In genomic region chr3:141230293-141230692, GRCh38 we compare ENCODE assay signal across 11 cellular contexts. TPM values are rescaled to one million over a fixed set of nuclear protein-coding genes. Genes with fewer than 3 reads are reported as not detected.
DNase-seq lines count a peak whose midpoint lies in the region; ATAC-seq, FAIRE-seq and TF ChIP-seq lines count a peak whose summit lies in the region.
"Had no signal": no experiment of that assay in that cellular context is flagged by ENCODE, and none has a peak within 500 bp of the region (broad histone marks: within the 10 kb centered on the region; RNA-seq: fewer than 3 reads in every experiment).

No MANE protein-coding gene starts in this region.

- WGBS in pancreas, 2 donors: 96 to 99% methylated on average over 11 of the region's 11 CpGs

- TF ChIP-seq CTCF in nephron (IDR thresholded peaks at IDR 0.05; ENCODE audit: unreplicated experiment in 3 of 3) (no peak), ascending aorta (IDR thresholded peaks at IDR 0.05) (no peak), pancreas (IDR thresholded peaks at IDR 0.05) (no peak)

- H3K27ac ChIP-seq in ascending aorta (no peak overlapping the region), pancreas (no peak overlapping the region)

- H3K4me1 ChIP-seq in ascending aorta (peaks cover 0 to 11% of the 10 kb centered on the region in 2 donors), pancreas (peaks cover 0 to 9% (median 4%) of the 10 kb centered on the region in 3 donors)

- peaks cover 11% of the 10 kb centered on the region for H3K36me3 Mint-ChIP-seq in T-helper 1 cell treated with Interleukin-12 subunit alpha and Interleukin-12 subunit beta and Interleukin-4 antibody, amounts not matched to agents 30 μg/mL and 1 μg/mL, for 36 hours (ENCODE audit: low read depth)
- H3K36me3 Mint-ChIP-seq in IgD-negative memory B cell (no peaks in the 10 kb centered on the region), nephron (ENCODE audit: low read depth) (peaks cover 6% of the 10 kb centered on the region)
- peaks cover 7% of the 10 kb centered on the region for H3K36me3 Mint-ChIP-seq in activated naive CD8-positive, alpha-beta T cell treated with anti-CD3 and anti-CD28 coated beads, Interleukin-2, amount 10 ng/mL, durations not matched to agents 7 days and 5 days

- no peak for FAIRE-seq in pancreas (lab: Jason Lieb, UNC)

- intact Hi-C loops in ascending aorta (cut with DNase I) (loop anchor here (2.0 to 5.0 kb wide), 4 partner anchors 73 to 332 kb away; partner anchors contain the start of genes RASA2 and SLC25A36), pancreas (cut with DNase I) (no loop called here)

- H3K27ac Mint-ChIP-seq in T-helper 1 cell treated with Interleukin-12 subunit alpha and Interleukin-12 subunit beta and Interleukin-4 antibody, amounts not matched to agents 30 μg/mL and 1 μg/mL, for 36 hours: peak overlapping the region; percentile 98
- H3K27ac Mint-ChIP-seq in IgD-negative memory B cell (peak overlapping the region in 2 of 3 donors; percentile 47 to 78), nephron (peak overlapping the region; percentile 88 to 96 (median 89))
- H3K27ac Mint-ChIP-seq in activated naive CD8-positive, alpha-beta T cell treated with anti-CD3 and anti-CD28 coated beads, Interleukin-2, amount 10 ng/mL, durations not matched to agents 7 days and 5 days: peak overlapping the region; percentile 99

- peaks cover 6% of the 10 kb centered on the region for H3K9me3 Mint-ChIP-seq in T-helper 1 cell treated with Interleukin-12 subunit alpha and Interleukin-12 subunit beta and Interleukin-4 antibody, amounts not matched to agents 30 μg/mL and 1 μg/mL, for 36 hours
- peaks cover 0 to 2% (median 0%) of the 10 kb centered on the region in 3 donors for H3K9me3 Mint-ChIP-seq in IgD-negative memory B cell
- H3K9me3 Mint-ChIP-seq in activated naive CD8-positive, alpha-beta T cell treated with anti-CD3 and anti-CD28 coated beads, Interleukin-2, amount 10 ng/mL, durations not matched to agents 7 days and 5 days: no peaks in the 10 kb centered on the region
- H3K9me3 Mint-ChIP-seq in nephron: peaks cover 10% of the 10 kb centered on the region

- peak overlapping the region; percentile 88 for H3K4me3 Mint-ChIP-seq in T-helper 1 cell treated with Interleukin-12 subunit alpha and Interleukin-12 subunit beta and Interleukin-4 antibody, amounts not matched to agents 30 μg/mL and 1 μg/mL, for 36 hours
- H3K4me3 Mint-ChIP-seq in IgD-negative memory B cell: peak overlapping the region; percentile 87 to 99 (median 96)
- peak overlapping the region; percentile 93 for H3K4me3 Mint-ChIP-seq in activated naive CD8-positive, alpha-beta T cell treated with anti-CD3 and anti-CD28 coated beads, Interleukin-2, amount 10 ng/mL, durations not matched to agents 7 days and 5 days
- H3K4me3 Mint-ChIP-seq in nephron: peak overlapping the region; percentile 78 to 84 (median 82)

- H3K4me1 Mint-ChIP-seq in T-helper 1 cell treated with Interleukin-12 subunit alpha and Interleukin-12 subunit beta and Interleukin-4 antibody, amounts not matched to agents 30 μg/mL and 1 μg/mL, for 36 hours (ENCODE audit: low read depth): peaks cover 47% of the 10 kb centered on the region
- H3K4me1 Mint-ChIP-seq in IgD-negative memory B cell: peaks cover 11 to 13% (median 11%) of the 10 kb centered on the region in 3 donors
- H3K4me1 Mint-ChIP-seq in activated naive CD8-positive, alpha-beta T cell treated with anti-CD3 and anti-CD28 coated beads, Interleukin-2, amount 10 ng/mL, durations not matched to agents 7 days and 5 days: peaks cover 43% of the 10 kb centered on the region
- peaks cover 55% of the 10 kb centered on the region for H3K4me1 Mint-ChIP-seq in nephron

- peaks cover 22% of the 10 kb centered on the region for H3K27me3 Mint-ChIP-seq in T-helper 1 cell treated with Interleukin-12 subunit alpha and Interleukin-12 subunit beta and Interleukin-4 antibody, amounts not matched to agents 30 μg/mL and 1 μg/mL, for 36 hours (ENCODE audit: low read depth)
- H3K27me3 Mint-ChIP-seq in IgD-negative memory B cell: no peaks in the 10 kb centered on the region
- peaks cover 3% of the 10 kb centered on the region for H3K27me3 Mint-ChIP-seq in activated naive CD8-positive, alpha-beta T cell treated with anti-CD3 and anti-CD28 coated beads, Interleukin-2, amount 10 ng/mL, durations not matched to agents 7 days and 5 days
- H3K27me3 Mint-ChIP-seq in nephron (ENCODE audit: low read depth): no peaks in the 10 kb centered on the region

- no peaks in the 10 kb centered on the region for H3K27me3 ChIP-seq in ascending aorta
- no peaks in the 10 kb centered on the region for H3K27me3 ChIP-seq in pancreas

- H3K36me3 ChIP-seq in ascending aorta: no peaks in the 10 kb centered on the region
- H3K36me3 ChIP-seq in pancreas: no peaks in the 10 kb centered on the region

- H3K4me3 ChIP-seq in ascending aorta: no peak overlapping the region
- H3K4me3 ChIP-seq in pancreas: no peak overlapping the region

- POLR2A ChIA-PET in activated naive CD8-positive, alpha-beta T cell treated with anti-CD3 and anti-CD28 coated beads, Interleukin-2, amount 10 ng/mL, durations not matched to agents 7 days and 5 days (lab: Charles Lee): interaction anchor here (0.6 to 4.3 kb wide), 6 partner anchors 10 to 225 kb away, joined by 3 to 85 read pairs (median 9); no protein-coding TSS in a partner anchor

- H3K9me3 ChIP-seq in ascending aorta (no peaks in the 10 kb centered on the region), pancreas (no peaks in the 10 kb centered on the region)

- no peak for DNase-seq in T-helper 1 cell
- no peak for DNase-seq in activated naive CD8-positive, alpha-beta T cell treated with anti-CD3 and anti-CD28 coated beads, Interleukin-2, amount 10 ng/mL, durations not matched to agents 7 days and 5 days
- DNase-seq in ascending aorta (ENCODE audit: low spot score in 2 of 2): no peak
- DNase-seq in NCI-H2029 treated with DMSO at 0.1 percent for 48 hours (lab: John Stamatoyannopoulos, UW): no peak
- no peak for DNase-seq in pancreas
- DNase-seq: 8988T; activated CD4-positive, CD25-positive, alpha-beta regulatory T cell; H7 had no signal

- ATAC-seq in activated naive CD8-positive, alpha-beta T cell treated with anti-CD3 and anti-CD28 coated beads, Interleukin-2, amount 10 ng/mL, durations not matched to agents 7 days and 5 days (ENCODE audit: low read depth): no peak
- ATAC-seq in pancreas: no peak

RNA-seq across cellular contexts. Expression of gene PXYLP1, which starts 1.3 kb away (rescaled TPM):
- polyA plus RNA-seq in IgD-negative memory B cell (1.4 TPM), pancreas (1 to 10 TPM; 6.0 to 6.1 TPM)
- total RNA-seq in activated naive CD8-positive, alpha-beta T cell treated with anti-CD3 and anti-CD28 coated beads, Interleukin-2, amount 10 ng/mL, durations not matched to agents 7 days and 5 days: 10 to 100 TPM; 15.8 to 19.5 TPM
- total RNA-seq in ascending aorta (14.2 TPM), pancreas (10 to 100 TPM in 1 of 6 donors, 1 to 10 TPM in 5; 6.7 to 11.6 (median 8.5) TPM)
